Comparison of ENCODE assay signal across 7 cellular contexts in the genomic region with DNA sequence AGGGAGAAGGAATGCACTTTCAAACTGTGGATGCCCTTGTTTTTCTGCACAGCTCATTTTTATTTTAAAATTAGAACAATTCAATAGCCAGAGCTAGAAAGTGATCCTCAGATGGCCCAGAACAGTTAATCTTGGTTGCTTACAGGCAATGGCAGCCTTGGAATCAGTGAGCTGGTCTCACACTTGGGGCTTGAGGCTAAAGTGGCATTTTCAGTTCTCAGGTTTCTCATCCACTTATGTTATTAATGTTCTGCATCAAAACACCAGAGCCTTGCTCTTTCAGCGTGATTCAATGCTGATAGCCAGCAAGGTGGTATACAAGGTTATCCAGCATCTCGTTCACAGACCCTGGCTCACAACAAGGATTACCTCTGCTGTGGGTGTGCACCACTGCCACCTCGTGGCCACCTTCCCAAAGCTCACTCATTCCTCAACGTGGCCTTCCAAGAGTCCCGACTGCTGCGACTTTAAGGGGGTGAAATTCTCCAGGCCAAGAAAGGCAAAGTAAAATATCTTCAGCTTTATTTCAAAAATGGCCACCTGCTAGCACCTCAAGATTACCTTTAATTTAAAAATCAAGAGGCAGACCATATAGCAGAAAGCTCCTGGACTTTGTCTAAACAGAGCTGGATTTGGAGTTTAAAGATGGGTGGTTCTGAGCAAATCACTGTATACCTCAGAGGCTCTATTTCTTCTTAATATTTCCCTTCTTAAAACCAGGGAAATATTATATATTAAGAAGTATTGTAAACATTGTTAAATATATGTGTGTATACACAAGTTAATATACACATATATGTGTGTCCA. TPM values are rescaled to one million over a fixed set of nuclear protein-coding genes. Genes with fewer than 3 reads are reported as not detected.
DNase-seq lines count a peak whose midpoint lies in the region; ATAC-seq, FAIRE-seq and TF ChIP-seq lines count a peak whose summit lies in the region.

No MANE protein-coding gene starts in this region.

- H2AFZ ChIP-seq in GM12878 (ENCODE audit: control insufficient read depth, low read depth, low read length), result no peak overlapping the region

- H3K79me2 ChIP-seq in GM12878 (ENCODE audit: control insufficient read depth, insufficient read depth, low read length), result no peaks in the 10 kb centered on the region

- peak; percentile 76 to 88 (median 85) for TF ChIP-seq CTCF in GM12878 (IDR thresholded peaks at IDR 0.05 in 2 of 3, conservative IDR thresholded peaks at IDR 0.05 in 1 of 3; ENCODE audit: control insufficient read depth in 2 of 3, extremely low read depth in 1 of 3, insufficient read depth in 1 of 3, low read depth in 3 of 3, low read length in 3 of 3)

- RAD21 ChIA-PET in GM12878 (lab: Charles Lee; ENCODE audit: unreplicated experiment), result interaction anchor here (0.7 to 2.1 kb wide), 12 partner anchors 10 to 148 kb away, joined by 3 to 15 read pairs (median 4); a partner anchor contains a TSS

- POLR2A ChIA-PET in GM12878 (lab: Charles Lee), result no interaction called here

- no peak overlapping the region for H3K4me2 ChIP-seq in GM12878 (ENCODE audit: control insufficient read depth, insufficient read depth)

- CTCF ChIA-PET in GM12878 (lab: Yijun Ruan, JAX), result interaction anchor here (0.6 to 2.6 kb wide), 44 partner anchors 10 to 1959 kb away, joined by 3 to 52 read pairs (median 5); a partner anchor contains a TSS

- H3K27ac ChIP-seq in GM12878 (ENCODE audit: control insufficient read depth, insufficient read depth), result no peak overlapping the region

- H3K27me3 ChIP-seq in GM12878 (replicated peaks in 1 of 2; ENCODE audit: control insufficient read depth in 2 of 2, insufficient read depth in 2 of 2, low read length in 1 of 2), result no peaks in the 10 kb centered on the region; a peak in 1 of 4 replicates

- no peak overlapping the region for H3K4me3 ChIP-seq in GM12878

- peak; percentile 73 for TF ChIP-seq RAD21 in GM12878 (IDR thresholded peaks at IDR 0.05; ENCODE audit: insufficient read depth, low read depth, low read length)

- SMC1A ChIA-PET in GM12878 (lab: Charles Lee; ENCODE audit: uncharacterized antibody, unreplicated experiment), result interaction anchor here (0.8 to 2.5 kb wide), 21 partner anchors 10 to 721 kb away, joined by 3 to 16 read pairs (median 4); a partner anchor contains a TSS

- no peak for TF ChIP-seq POLR2A in GM12878 (IDR thresholded peaks at IDR 0.05; ENCODE audit: low read depth, low read length)

- no peaks in the 10 kb centered on the region for H3K4me1 ChIP-seq in GM12878 (ENCODE audit: control insufficient read depth, insufficient read depth, low read length)

- no peak for TF ChIP-seq EP300 in GM12878 (IDR thresholded peaks at IDR 0.05; ENCODE audit: borderline replicate concordance in 1 of 2, control insufficient read depth in 1 of 2, low read depth in 2 of 2, low read length in 2 of 2)

- DNase-seq in GM04504 (ENCODE audit: low read depth) (peak; percentile 11), SK-N-DZ (ENCODE audit: low spot score) (peak; percentile 74), GM12878 (ENCODE audit: low read depth, low spot score) (no peak), inferior parietal cortex (ENCODE audit: extremely low spot score) (peak; percentile 71)
- peak; percentile 0 to 9 for DNase-seq in stimulated activated CD4-positive, alpha-beta T cell treated with anti-CD3 and anti-CD28 coated beads, Interleukin-1b, Interleukin-23, amount 100 ng/mL, for 1 hour (ENCODE audit: low read depth in 2 of 2)

- peak; percentile 94 for ATAC-seq in GM21423 (IDR thresholded peaks at IDR 0.05; ENCODE audit: unreplicated experiment)
- ATAC-seq in HG03575 (IDR thresholded peaks at IDR 0.05; ENCODE audit: extremely low read depth, insufficient number of reproducible peaks, low FRiP score, unreplicated experiment), result peak; percentile 95
- peak; percentile 98 for ATAC-seq in GM12878

- intact Hi-C loops in GM12878 (cut with micrococcal nuclease; ENCODE audit: unreplicated experiment), result loop anchor here (2.0 to 5.0 kb wide), 3 partner anchors 69 to 136 kb away; no protein-coding TSS in a partner anchor

- H3K9ac ChIP-seq in GM12878 (ENCODE audit: control insufficient read depth, insufficient read depth, low read length), result no peak overlapping the region

- in situ Hi-C loops in GM12878 (cut with MboI), result no loop called here

- BruUV-seq in GM12878 (replicated peaks; lab: Mats Ljungman, UMichigan), result no TSS peak

- no peaks in the 10 kb centered on the region for H4K20me1 ChIP-seq in GM12878 (ENCODE audit: control insufficient read depth, insufficient read depth)

- no peaks in the 10 kb centered on the region; the same call in 2 of the 3 replicates for H3K9me3 ChIP-seq in GM12878 (replicated peaks; ENCODE audit: control insufficient read depth, insufficient read depth, low read length)

- 0% methylated on average over 6 of the region's 6 CpGs for WGBS in GM12878 (ENCODE audit: insufficient coverage, insufficient replicate concordance, low lambda C conversion rate, missing lambda C conversion rate)

- H3K36me3 ChIP-seq in GM12878 (ENCODE audit: control insufficient read depth in 2 of 2, insufficient read depth in 2 of 2, low read length in 1 of 2), result no peaks in the 10 kb centered on the region

- FAIRE-seq in GM12878 (lab: Jason Lieb, UNC), result peak; percentile 90

TF ChIP-seq in GM12878, 131 proteins besides CTCF, POLR2A, EP300 and RAD21 (continues in another document):
- TF ChIP-seq YY1 (IDR thresholded peaks at IDR 0.05; ENCODE audit: low read depth, low read length), result peak; percentile 47; the same call in 1 of the 2 replicates
- TF ChIP-seq, protein P1, sequence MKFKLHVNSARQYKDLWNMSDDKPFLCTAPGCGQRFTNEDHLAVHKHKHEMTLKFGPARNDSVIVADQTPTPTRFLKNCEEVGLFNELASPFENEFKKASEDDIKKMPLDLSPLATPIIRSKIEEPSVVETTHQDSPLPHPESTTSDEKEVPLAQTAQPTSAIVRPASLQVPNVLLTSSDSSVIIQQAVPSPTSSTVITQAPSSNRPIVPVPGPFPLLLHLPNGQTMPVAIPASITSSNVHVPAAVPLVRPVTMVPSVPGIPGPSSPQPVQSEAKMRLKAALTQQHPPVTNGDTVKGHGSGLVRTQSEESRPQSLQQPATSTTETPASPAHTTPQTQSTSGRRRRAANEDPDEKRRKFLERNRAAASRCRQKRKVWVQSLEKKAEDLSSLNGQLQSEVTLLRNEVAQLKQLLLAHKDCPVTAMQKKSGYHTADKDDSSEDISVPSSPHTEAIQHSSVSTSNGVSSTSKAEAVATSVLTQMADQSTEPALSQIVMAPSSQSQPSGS (IDR thresholded peaks at IDR 0.05; ENCODE audit: low read length), result no peak
- TF ChIP-seq DPF2 (IDR thresholded peaks at IDR 0.05), result no peak
- no peak for TF ChIP-seq STAT3 (IDR thresholded peaks at IDR 0.05; ENCODE audit: low read depth, low read length)
- TF ChIP-seq, protein P2, sequence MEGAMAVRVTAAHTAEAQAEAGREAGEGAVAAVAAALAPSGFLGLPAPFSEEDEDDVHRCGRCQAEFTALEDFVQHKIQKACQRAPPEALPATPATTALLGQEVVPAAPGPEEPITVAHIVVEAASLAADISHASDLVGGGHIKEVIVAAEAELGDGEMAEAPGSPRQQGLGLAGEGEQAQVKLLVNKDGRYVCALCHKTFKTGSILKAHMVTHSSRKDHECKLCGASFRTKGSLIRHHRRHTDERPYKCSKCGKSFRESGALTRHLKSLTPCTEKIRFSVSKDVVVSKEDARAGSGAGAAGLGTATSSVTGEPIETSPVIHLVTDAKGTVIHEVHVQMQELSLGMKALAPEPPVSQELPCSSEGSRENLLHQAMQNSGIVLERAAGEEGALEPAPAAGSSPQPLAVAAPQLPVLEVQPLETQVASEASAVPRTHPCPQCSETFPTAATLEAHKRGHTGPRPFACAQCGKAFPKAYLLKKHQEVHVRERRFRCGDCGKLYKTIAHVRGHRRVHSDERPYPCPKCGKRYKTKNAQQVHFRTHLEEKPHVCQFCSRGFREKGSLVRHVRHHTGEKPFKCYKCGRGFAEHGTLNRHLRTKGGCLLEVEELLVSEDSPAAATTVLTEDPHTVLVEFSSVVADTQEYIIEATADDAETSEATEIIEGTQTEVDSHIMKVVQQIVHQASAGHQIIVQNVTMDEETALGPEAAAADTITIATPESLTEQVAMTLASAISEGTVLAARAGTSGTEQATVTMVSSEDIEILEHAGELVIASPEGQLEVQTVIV (IDR thresholded peaks at IDR 0.05; ENCODE audit: borderline replicate concordance, partially characterized antibody), result no peak
- no peak for TF ChIP-seq STAT1 (conservative IDR thresholded peaks at IDR 0.05)
- no peak for TF ChIP-seq TCF3 (IDR thresholded peaks at IDR 0.05; ENCODE audit: borderline replicate concordance, insufficient read depth, low read depth, low read length)
- TF ChIP-seq, protein P3, sequence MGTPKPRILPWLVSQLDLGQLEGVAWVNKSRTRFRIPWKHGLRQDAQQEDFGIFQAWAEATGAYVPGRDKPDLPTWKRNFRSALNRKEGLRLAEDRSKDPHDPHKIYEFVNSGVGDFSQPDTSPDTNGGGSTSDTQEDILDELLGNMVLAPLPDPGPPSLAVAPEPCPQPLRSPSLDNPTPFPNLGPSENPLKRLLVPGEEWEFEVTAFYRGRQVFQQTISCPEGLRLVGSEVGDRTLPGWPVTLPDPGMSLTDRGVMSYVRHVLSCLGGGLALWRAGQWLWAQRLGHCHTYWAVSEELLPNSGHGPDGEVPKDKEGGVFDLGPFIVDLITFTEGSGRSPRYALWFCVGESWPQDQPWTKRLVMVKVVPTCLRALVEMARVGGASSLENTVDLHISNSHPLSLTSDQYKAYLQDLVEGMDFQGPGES (IDR thresholded peaks at IDR 0.05), result no peak
- no peak for TF ChIP-seq SREBF2 (IDR thresholded peaks at IDR 0.05; ENCODE audit: low read length)
- TF ChIP-seq KLF5 (IDR thresholded peaks at IDR 0.05; ENCODE audit: partially characterized antibody), result no peak

RNA-seq across cellular contexts. Expression of a gene that starts 34.2 kb away (rescaled TPM):
- polyA plus RNA-seq in SK-N-DZ (2014; cell fraction: cytosol; rRNA removed), result not detected in 2 replicates
- not detected in 2 replicates for polyA plus RNA-seq in SK-N-DZ (2014; cell fraction: nucleus; rRNA removed)
- not detected in 2 replicates for total RNA-seq in GM12878 (2013; cell fraction: nucleolus; rRNA removed)
- total RNA-seq in GM12878 (2014; rRNA removed) (not detected in 2 replicates), GM12878 (2014; rRNA removed; fragmentation: Illumina TruSeq; extraction: Trizol) (not detected in 2 replicates), GM12878 (2021) (not detected in 2 replicates)
- polyA plus RNA-seq in GM12878 (2011; ENCODE audit: low read depth), result not detected
- polyA plus RNA-seq in GM12878 (2011; rRNA removed) (not detected in 2 replicates), GM12878 (2014; fragmentation: Illumina TruSeq; extraction: Trizol) (not detected in 2 replicates), GM12878 (2014; fragmentation: Nextera tagmentation; extraction: Ambion mirVana) (not detected), GM12878 (2014; rRNA removed) (not detected in 2 replicates), GM12878 (2016; fragmentation: Nextera tagmentation; extraction: Ambion mirVana) (not detected)
- polyA plus RNA-seq in GM12878 (2011; cell fraction: cytosol; rRNA removed), result not detected in 2 replicates
- polyA plus RNA-seq in GM12878 (2011; cell fraction: nucleus; rRNA removed), result not detected in 2 replicates
- polyA plus RNA-seq in GM12878 (2012), result not detected in 2 replicates
- not detected in 2 replicates for polyA minus RNA-seq in GM12878 (2011; rRNA and poly(A)+ RNA removed)
- polyA minus RNA-seq in GM12878 (2011; cell fraction: cytosol; rRNA and poly(A)+ RNA removed), result not detected in 2 replicates
- polyA minus RNA-seq in GM12878 (2011; cell fraction: nucleus; rRNA and poly(A)+ RNA removed), result not detected in 2 replicates
